In genomic region chr16:467261-467871, GRCh38 we compare ENCODE assay signal across 7 cellular contexts. TPM values are rescaled to one million over a fixed set of nuclear protein-coding genes. Genes with fewer than 3 reads are reported as not detected.
DNase-seq lines count a peak whose midpoint lies in the region; ATAC-seq, FAIRE-seq and TF ChIP-seq lines count a peak whose summit lies in the region.
"Not testable (repeated sequence)": the region's sequence is repeated elsewhere in the genome, so short reads cannot be mapped to it uniquely, and the experiment has no call there.

No MANE protein-coding gene starts in this region.

- not testable (repeated sequence) for H3K36me3 Mint-ChIP-seq in WTC11
- H3K36me3 Mint-ChIP-seq in nephron (ENCODE audit: low read depth) = peaks cover 11% of the 10 kb centered on the region
- peaks cover 24% of the 10 kb centered on the region for H3K36me3 Mint-ChIP-seq in stimulated activated effector memory CD8-positive, alpha-beta T cell treated with anti-CD3 and anti-CD28 coated beads, Interleukin-12 subunit alpha, Interleukin-12 subunit beta, amount 100 ng/mL, for 72 hours

- H3K9me3 ChIP-seq in BLaER1; HUES6 (ENCODE audit: control insufficient read depth, insufficient read depth, low read depth, low read length); K562 (replicated peaks; ENCODE audit: control insufficient read depth, insufficient read depth, low read depth, low read length); H1 (ENCODE audit: insufficient read depth in 2 of 2, low read depth in 1 of 2, low read length in 1 of 2): not testable (repeated sequence)

- H3K4me1 Mint-ChIP-seq in WTC11 = peaks cover 26% of the 10 kb centered on the region
- peaks cover 19% of the 10 kb centered on the region for H3K4me1 Mint-ChIP-seq in nephron
- not testable (repeated sequence) for H3K4me1 Mint-ChIP-seq in stimulated activated effector memory CD8-positive, alpha-beta T cell treated with anti-CD3 and anti-CD28 coated beads, Interleukin-12 subunit alpha, Interleukin-12 subunit beta, amount 100 ng/mL, for 72 hours

- TF ChIP-seq CTCF in WTC11 (IDR thresholded peaks at IDR 0.05); K562 (IDR thresholded peaks at IDR 0.05 in 2 of 3, conservative IDR thresholded peaks at IDR 0.05 in 1 of 3; ENCODE audit: insufficient read depth in 2 of 3, low read depth in 1 of 3, low read length in 3 of 3); H1 (IDR thresholded peaks at IDR 0.05; ENCODE audit: control extremely low read depth in 1 of 3, insufficient read depth in 1 of 3, low read depth in 1 of 3, low read length in 3 of 3); nephron (IDR thresholded peaks at IDR 0.05; ENCODE audit: unreplicated experiment in 3 of 3): not testable (repeated sequence)

- H4K5ac ChIP-seq in H1 (ENCODE audit: insufficient read length, low read depth, low read length) = not testable (repeated sequence)

- WGBS in K562 (ENCODE audit: insufficient coverage, low coverage, missing lambda C conversion rate) = no CpG with 5 or more reads among the region's 12 CpGs
- WGBS in H1 (ENCODE audit: extremely low coverage in 1 of 2, insufficient coverage in 1 of 2, insufficient read length in 1 of 2, insufficient replicate concordance in 2 of 2, low coverage in 1 of 2, low lambda C conversion rate in 2 of 2, missing lambda C conversion rate in 1 of 2), 2 experiments = 74% methylated on average over 8 of the region's 12 CpGs; no CpG with 5 or more reads in 1 of the 2 experiments

- H3K56ac ChIP-seq in H1 (replicated peaks; ENCODE audit: insufficient read length, low read depth, low read length) = not testable (repeated sequence)

- not testable (repeated sequence) for BruUV-seq in K562 (replicated peaks; lab: Mats Ljungman, UMichigan)

- H2BK15ac ChIP-seq in H1 (ENCODE audit: low read length) = not testable (repeated sequence)

- H2BK5ac ChIP-seq in H1 (ENCODE audit: low read depth, low read length) = not testable (repeated sequence)

- H3K79me1 ChIP-seq in H1 (ENCODE audit: low read depth, low read length) = not testable (repeated sequence)

- H4K20me1 ChIP-seq in BLaER1 (peaks cover 100% of the 10 kb centered on the region), K562 (replicated peaks; ENCODE audit: control insufficient read depth, insufficient read depth, low read length) (peaks cover 16% of the 10 kb centered on the region; the same call in 1 of the 2 replicates)
- not testable (repeated sequence) for H4K20me1 ChIP-seq in H1 (replicated peaks in 1 of 2; ENCODE audit: control insufficient read depth in 1 of 2, insufficient read depth in 2 of 2, low read length in 2 of 2)

- not testable (repeated sequence) for H2BK20ac ChIP-seq in H1 (ENCODE audit: low read length)

- H4K91ac ChIP-seq in H1 (replicated peaks; ENCODE audit: insufficient read length, low read length) = not testable (repeated sequence)

- peak overlapping the region; percentile 43; the same call in 1 of the 2 replicates for H3K4me2 ChIP-seq in BLaER1
- H3K4me2 ChIP-seq in K562 (ENCODE audit: insufficient read depth, low read length); H1 (ENCODE audit: insufficient read depth in 1 of 2, low read depth in 2 of 2, low read length in 2 of 2): not testable (repeated sequence)

- H2AK5ac ChIP-seq in H1 (ENCODE audit: low read depth, low read length) = 0 out of 2 replicates have a peak overlapping the region, but pooled peaks have one; percentile 9

- not testable (repeated sequence) for H3K27me3 Mint-ChIP-seq in WTC11 (ENCODE audit: low read depth); nephron (ENCODE audit: low read depth)

- not testable (repeated sequence) for ATAC-seq in WTC11; stimulated activated effector memory CD8-positive, alpha-beta T cell treated with anti-CD3 and anti-CD28 coated beads, Interleukin-12 subunit alpha, Interleukin-12 subunit beta, amount 100 ng/mL, for 72 hours
- ATAC-seq in K562 = peak; percentile 40; the same call in 2 of the 3 replicates

- not testable (repeated sequence) for H3K4me3 ChIP-seq in BLaER1; HUES6 (ENCODE audit: low read depth, low read length); K562; H1 (ENCODE audit: extremely low read depth in 1 of 4, insufficient read depth in 2 of 4, low read depth in 3 of 4, low read length in 4 of 4)

- peaks cover 75% of the 10 kb centered on the region for H3K36me3 ChIP-seq in BLaER1
- not testable (repeated sequence) for H3K36me3 ChIP-seq in HUES6 (ENCODE audit: control insufficient read depth, insufficient read depth, low read length); K562 (ENCODE audit: control insufficient read depth, insufficient read depth, low read length); H1 (ENCODE audit: control insufficient read depth in 2 of 4, insufficient read depth in 4 of 4, low read length in 3 of 4)

- TF ChIP-seq POLR2A in K562 (conservative IDR thresholded peaks at IDR 0.05); H1 (IDR thresholded peaks at IDR 0.05; ENCODE audit: control extremely low read depth in 1 of 2, low read depth in 2 of 2, low read length in 2 of 2): not testable (repeated sequence)

- H3K4me3 Mint-ChIP-seq in WTC11; stimulated activated effector memory CD8-positive, alpha-beta T cell treated with anti-CD3 and anti-CD28 coated beads, Interleukin-12 subunit alpha, Interleukin-12 subunit beta, amount 100 ng/mL, for 72 hours: not testable (repeated sequence)
- H3K4me3 Mint-ChIP-seq in nephron = peak overlapping the region in 1 of 3 experiments; percentile 41

- not testable (repeated sequence) for FAIRE-seq in K562 (lab: Jason Lieb, UNC); H1 (lab: Jason Lieb, UNC)

- in situ Hi-C loops in K562 (cut with MboI) = not testable (repeated sequence)

- not testable (repeated sequence) for H3K79me2 ChIP-seq in K562 (ENCODE audit: control insufficient read depth, insufficient read depth, low read length); H1 (ENCODE audit: control insufficient read depth in 1 of 2, insufficient read depth in 2 of 2, low read length in 2 of 2)

- not testable (repeated sequence) for H3K23ac ChIP-seq in H1 (ENCODE audit: insufficient read length)

- TF ChIP-seq RAD21 in K562 (CRISPR knock-in tag; conservative IDR thresholded peaks at IDR 0.05 in 1 of 2, IDR thresholded peaks at IDR 0.05 in 1 of 2); H1 (IDR thresholded peaks at IDR 0.05 in 1 of 2, conservative IDR thresholded peaks at IDR 0.05 in 1 of 2; ENCODE audit: low read depth in 2 of 2, low read length in 2 of 2): not testable (repeated sequence)

- CTCF ChIA-PET in WTC11 (lab: Charles Lee) (interaction anchor here (0.6 to 1.7 kb wide), 3 partner anchors 20 to 142 kb away, joined by 3 to 7 read pairs (median 3); no protein-coding TSS in a partner anchor), H1 (lab: Charles Lee; ENCODE audit: partially characterized antibody) (interaction anchor here (0.6 to 3.6 kb wide), 6 partner anchors 20 to 340 kb away, joined by 3 to 13 read pairs (median 3); no protein-coding TSS in a partner anchor)
- CTCF ChIA-PET in K562 (lab: Yijun Ruan, JAX; ENCODE audit: low intra/inter-chr PET ratio) = not testable (repeated sequence)

- H3K27ac Mint-ChIP-seq in WTC11 (peak overlapping the region; percentile 74), nephron (peak overlapping the region; percentile 45 to 65 (median 57))
- peak overlapping the region; percentile 68 for H3K27ac Mint-ChIP-seq in stimulated activated effector memory CD8-positive, alpha-beta T cell treated with anti-CD3 and anti-CD28 coated beads, Interleukin-12 subunit alpha, Interleukin-12 subunit beta, amount 100 ng/mL, for 72 hours

- peak overlapping the region; percentile 58; the same call in 1 of the 2 replicates for H3K27ac ChIP-seq in BLaER1
- H3K27ac ChIP-seq in HUES6 (ENCODE audit: low read depth, low read length) = peak overlapping the region; percentile 9; the same call in 1 of the 2 replicates
- not testable (repeated sequence) for H3K27ac ChIP-seq in K562 (ENCODE audit: extremely low read depth, low read depth, low read length); H1 (ENCODE audit: low read depth, low read length)

- not testable (repeated sequence) for H3K23me2 ChIP-seq in H1 (ENCODE audit: low read depth, low read length)

- H3K9ac ChIP-seq in BLaER1; HUES6 (ENCODE audit: low read length); H1 (replicated peaks in 1 of 4; ENCODE audit: extremely low read depth in 1 of 4, low read depth in 3 of 4, low read length in 3 of 4): not testable (repeated sequence)
- H3K9ac ChIP-seq in K562 (ENCODE audit: insufficient read depth in 1 of 2, low read depth in 2 of 2, low read length in 2 of 2) = peak overlapping the region in 1 of 2 experiments; percentile 73; a peak in 1 of 4 replicates

- not testable (repeated sequence) for H2BK12ac ChIP-seq in H1 (ENCODE audit: low read depth, low read length)

- H3K4me1 ChIP-seq in BLaER1 = peaks cover 35% of the 10 kb centered on the region
- H3K4me1 ChIP-seq in HUES6 (ENCODE audit: control insufficient read depth, insufficient read depth, low read length) = peaks cover 29% of the 10 kb centered on the region
- peaks cover 0 to 41% of the 10 kb centered on the region in 2 experiments; a peak in 3 of 5 replicates for H3K4me1 ChIP-seq in K562 (replicated peaks in 1 of 2; ENCODE audit: control insufficient read depth in 2 of 2, insufficient read depth in 2 of 2, low read length in 2 of 2)
- peaks cover 10 to 17% (median 13%) of the 10 kb centered on the region in 4 experiments for H3K4me1 ChIP-seq in H1 (replicated peaks in 1 of 4; ENCODE audit: control insufficient read depth in 3 of 4, insufficient read depth in 4 of 4, low read length in 3 of 4)

- H3K27me3 ChIP-seq in BLaER1; HUES6 (ENCODE audit: control insufficient read depth, insufficient read depth, low read length); K562 (ENCODE audit: control insufficient read depth in 2 of 2, insufficient read depth in 2 of 2, low read length in 2 of 2); H1 (replicated peaks in 1 of 4; ENCODE audit: control insufficient read depth in 3 of 4, extremely low read depth in 1 of 4, insufficient read depth in 3 of 4, low read length in 3 of 4): not testable (repeated sequence)

- H4K8ac ChIP-seq in H1 (ENCODE audit: extremely low read depth, insufficient read depth, low read length) = not testable (repeated sequence)

- POLR2A ChIA-PET in WTC11 (lab: Charles Lee) = not testable (repeated sequence)
- POLR2A ChIA-PET in K562 (lab: Yijun Ruan, JAX) = interaction anchor here (1.5 to 1.7 kb wide), 3 partner anchors 9 to 13 kb away, joined by 5 to 6 read pairs (median 5); no protein-coding TSS in a partner anchor
- POLR2A ChIA-PET in H1 (lab: Charles Lee; ENCODE audit: partially characterized antibody) = interaction anchor here (0.6 to 1.1 kb wide), 3 partner anchors 50 to 822 kb away, joined by 3 to 4 read pairs (median 3); partner anchors contain the start of gene CAPN15

- not testable (repeated sequence) for DNase-seq in WTC11 (ENCODE audit: low spot score); H1 (ENCODE audit: low read depth in 1 of 2, low spot score in 2 of 2); stimulated activated effector memory CD8-positive, alpha-beta T cell treated with anti-CD3 and anti-CD28 coated beads, Interleukin-12 subunit alpha, Interleukin-12 subunit beta, amount 100 ng/mL, for 72 hours (ENCODE audit: low spot score in 2 of 2)
- peak in 2 of 4 experiments; percentile 33 to 54 for DNase-seq in K562 (ENCODE audit: extremely low read depth in 1 of 4, low spot score in 3 of 4)

- H3K14ac ChIP-seq in H1 (ENCODE audit: insufficient read length) = not testable (repeated sequence)

- H2AFZ ChIP-seq in K562 (ENCODE audit: low read depth, low read length); H1 (ENCODE audit: low read length): not testable (repeated sequence)

- H3K9me1 ChIP-seq in K562 (ENCODE audit: control insufficient read depth, insufficient read depth, low read length) = not testable (repeated sequence)

- H3K9me3 Mint-ChIP-seq in WTC11; nephron; stimulated activated effector memory CD8-positive, alpha-beta T cell treated with anti-CD3 and anti-CD28 coated beads, Interleukin-12 subunit alpha, Interleukin-12 subunit beta, amount 100 ng/mL, for 72 hours: not testable (repeated sequence)

- H2BK120ac ChIP-seq in H1 (replicated peaks; ENCODE audit: low read depth, low read length) = not testable (repeated sequence)

- not testable (repeated sequence) for TF ChIP-seq EP300 in K562 (IDR thresholded peaks at IDR 0.05; ENCODE audit: low read length); H1 (IDR thresholded peaks at IDR 0.05; ENCODE audit: borderline replicate concordance in 1 of 2, low read depth in 2 of 2, low read length in 2 of 2)

- not testable (repeated sequence) for H3K18ac ChIP-seq in H1 (ENCODE audit: extremely low read depth, low read length)

- intact Hi-C loops in K562 (cut with micrococcal nuclease) = not testable (repeated sequence)

- not testable (repeated sequence) for H3K4ac ChIP-seq in H1 (replicated peaks; ENCODE audit: insufficient read length, low read depth, low read length)

RNA-seq across cellular contexts. Expression of gene RAB11FIP3, which starts 41.9 kb away (rescaled TPM):
- total RNA-seq in WTC11 (2021) (37.1 to 38.6 TPM (median 37.9 TPM) in 3 replicates), K562 (2014; rRNA removed) (6.5 and 7.2 TPM in 2 replicates), K562 (2014; rRNA removed; fragmentation: Illumina TruSeq; extraction: Trizol) (2.6 and 4.3 TPM in 2 replicates), K562 (2015; rRNA removed; fragmentation: Illumina TruSeq; extraction: Trizol) (5.3 and 5.9 TPM in 2 replicates), K562 (2021) (10.5 and 13.1 TPM in 2 replicates)
- 31.6 and 47.9 TPM in 2 replicates for total RNA-seq in K562 (2011; cell fraction: chromatin; rRNA removed; ENCODE audit: low replicate concordance)
- total RNA-seq in K562 (2011; cell fraction: nucleolus; rRNA removed) = 20.2 and 23.6 TPM in 2 replicates
- total RNA-seq in K562 (2011; cell fraction: nucleoplasm; rRNA removed) = 13.9 and 17.7 TPM in 2 replicates
- polyA plus RNA-seq in K562 (2011; rRNA removed) (2.7 and 3.1 TPM in 2 replicates), K562 (2014; fragmentation: Illumina TruSeq; extraction: Trizol) (4.3 and 7.0 TPM in 2 replicates), K562 (2014; fragmentation: Nextera tagmentation; extraction: Ambion mirVana) (under 1 TPM; 0.46 TPM), K562 (2014; rRNA removed) (5.2 and 10.7 TPM in 2 replicates), H1 (2011; rRNA removed) (9.3 and 16.6 TPM in 2 replicates)
- polyA plus RNA-seq in K562 (2011; cell fraction: cytosol; rRNA removed) = 2.2 and 3.4 TPM in 2 replicates
- 8.8 and 12.6 TPM in 2 replicates for polyA plus RNA-seq in K562 (2011; cell fraction: nucleus; rRNA removed)
- polyA plus RNA-seq in K562 (2012) = 8.4 and 12.7 TPM in 2 replicates
- polyA minus RNA-seq in K562 (2011; rRNA and poly(A)+ RNA removed) = 1.9 and 2.8 TPM in 2 replicates
- polyA minus RNA-seq in K562 (2011; cell fraction: cytosol; rRNA and poly(A)+ RNA removed) = 4.1 and 5.0 TPM in 2 replicates
- polyA minus RNA-seq in K562 (2011; cell fraction: nucleus; rRNA and poly(A)+ RNA removed) = 3.8 and 4.4 TPM in 2 replicates
- 32.4 and 35.2 TPM in 2 replicates for total RNA-seq in H1 (2021; fragmentation: NEBNext Ultra II Directional; extraction: Animal tissue kit (Norgen Biotek cat#: 25700))
- polyA plus RNA-seq in H1 (2011; cell fraction: cytosol; rRNA removed) = 15.1 TPM
- polyA plus RNA-seq in H1 (2011; cell fraction: nucleus; rRNA removed) = 37.6 TPM
- 21.9 to 33.3 TPM (median 31.0 TPM) in 4 replicates for polyA plus RNA-seq in H1 (2012, experiment 1 of 2)
- polyA plus RNA-seq in H1 (2012, experiment 2 of 2) = 20.2 TPM
- 12.5 TPM for polyA plus RNA-seq in H1 (2013, experiment 1 of 2)
- polyA plus RNA-seq in H1 (2013, experiment 2 of 2) = 11.9 TPM
- polyA minus RNA-seq in H1 (2011; rRNA and poly(A)+ RNA removed) = 9.7 and 14.5 TPM in 2 replicates
- 10.8 TPM for polyA minus RNA-seq in H1 (2011; cell fraction: cytosol; rRNA and poly(A)+ RNA removed)
- 21.0 TPM for polyA minus RNA-seq in H1 (2011; cell fraction: nucleus; rRNA and poly(A)+ RNA removed)
